ENCODE assay signal across 8 cellular contexts in genomic region chr1:112396668-112397025, GRCh38. TPM values are rescaled to one million over a fixed set of nuclear protein-coding genes. Genes with fewer than 3 reads are reported as not detected.
DNase-seq lines count a peak whose midpoint lies in the region; ATAC-seq and TF ChIP-seq lines count a peak whose summit lies in the region.

No MANE protein-coding gene starts in this region.

- TF ChIP-seq CTCF in BJ (IDR thresholded peaks at IDR 0.05; ENCODE audit: insufficient read depth, low read depth, low read length) (no peak), HL-60 (IDR thresholded peaks at IDR 0.05; ENCODE audit: insufficient read depth, low read length) (no peak), astrocyte of the spinal cord (IDR thresholded peaks at IDR 0.05; ENCODE audit: low read depth, low read length) (no peak), right lobe of liver (IDR thresholded peaks at IDR 0.05) (no peak), upper lobe of left lung (IDR thresholded peaks at IDR 0.05) (no peak)

- H3K4me3 ChIP-seq in BJ (ENCODE audit: low read depth, low read length) = peak overlapping the region; percentile 90
- H3K4me3 ChIP-seq in HL-60 (replicated peaks; ENCODE audit: insufficient read depth, low read length) = peak overlapping the region; percentile 100
- peak overlapping the region; percentile 75 for H3K4me3 ChIP-seq in astrocyte of the spinal cord (ENCODE audit: low read depth, low read length)
- H3K4me3 ChIP-seq in right lobe of liver = peak overlapping the region; percentile 82 to 99 (median 95)
- peak overlapping the region; percentile 75 to 99 (median 90) for H3K4me3 ChIP-seq in upper lobe of left lung

- no peaks in the 10 kb centered on the region for H3K27me3 ChIP-seq in BJ (ENCODE audit: control insufficient read depth, insufficient read depth, low read length)
- peaks cover 13% of the 10 kb centered on the region for H3K27me3 ChIP-seq in HL-60 (ENCODE audit: insufficient read depth, poor library complexity, severe bottlenecking)
- no peaks in the 10 kb centered on the region for H3K27me3 ChIP-seq in right lobe of liver
- H3K27me3 ChIP-seq in upper lobe of left lung = no peaks in the 10 kb centered on the region

- no peaks in the 10 kb centered on the region for H3K9me3 ChIP-seq in right lobe of liver
- no peaks in the 10 kb centered on the region for H3K9me3 ChIP-seq in upper lobe of left lung

- H3K4me1 ChIP-seq in right lobe of liver (peaks cover 0 to 9% (median 2%) of the 10 kb centered on the region in 4 donors), upper lobe of left lung (peaks cover 33 to 62% (median 38%) of the 10 kb centered on the region in 4 donors)

- intact Hi-C loops in right lobe of liver (cut with DNase I) = no loop called here

- CTCF ChIA-PET in BJ (lab: Yijun Ruan, JAX) = interaction anchor here (1.0 to 9.4 kb wide), 5 partner anchors 33 to 313 kb away, joined by 3 to 119 read pairs (median 4); no protein-coding TSS in a partner anchor

- in situ Hi-C loops in astrocyte of the spinal cord (cut with HindIII; ENCODE audit: low sequenced_read_pairs) = no loop called here

- H3K27ac ChIP-seq in HL-60 (replicated peaks) (no peak overlapping the region), right lobe of liver (peak overlapping the region; percentile 75 to 90 (median 77)), upper lobe of left lung (peak overlapping the region; percentile 89 to 92 (median 91))

- ATAC-seq in right lobe of liver (peak in 1 of 4 donors; percentile 1), upper lobe of left lung (ENCODE audit: low FRiP score in 2 of 2) (no peak), GM21447 (IDR thresholded peaks at IDR 0.05; ENCODE audit: unreplicated experiment) (no peak)

- TF ChIP-seq EP300 in upper lobe of left lung (IDR thresholded peaks at IDR 0.05) = no peak

- POLR2A ChIA-PET in BJ (lab: Charles Lee) = no interaction called here

- DNase-seq in BJ (ENCODE audit: low read depth) = no peak
- DNase-seq in HL-60 (ENCODE audit: low read depth in 1 of 2, low spot score in 1 of 2) = no peak
- peak; percentile 41 for DNase-seq in astrocyte of the spinal cord (ENCODE audit: low read depth, low spot score)
- no peak for DNase-seq in right lobe of liver
- no peak for DNase-seq in upper lobe of left lung
- no peak for DNase-seq in MV-4-11 (lab: John Stamatoyannopoulos, UW)
- no peak for DNase-seq in NCI-H1930 (lab: John Stamatoyannopoulos, UW)

- H3K36me3 ChIP-seq in BJ (ENCODE audit: control insufficient read depth, insufficient read depth, low read length) (no peaks in the 10 kb centered on the region), right lobe of liver (no peaks in the 10 kb centered on the region), upper lobe of left lung (no peaks in the 10 kb centered on the region)

- no peak for TF ChIP-seq POLR2A in right lobe of liver (IDR thresholded peaks at IDR 0.05)
- TF ChIP-seq POLR2A in upper lobe of left lung (IDR thresholded peaks at IDR 0.05) = no peak

- whole genome bisulfite sequencing in right lobe of liver (ENCODE audit: insufficient coverage, low coverage, low lambda C conversion rate, missing lambda C conversion rate) = 2% methylated on average over 9 of the region's 9 CpGs
- 0% methylated on average over 9 of the region's 9 CpGs for WGBS in upper lobe of left lung, 2 donors

RNA-seq across cellular contexts. Expression of gene CTTNBP2NL, which starts 0.6 kb away (rescaled TPM):
- 17.2 and 19.8 TPM in 2 replicates for polyA plus RNA-seq in BJ (2011; rRNA removed)
- polyA minus RNA-seq in BJ (2011; rRNA and poly(A)+ RNA removed) = 20.7 and 35.2 TPM in 2 replicates
- total RNA-seq in right lobe of liver (1 to 10 TPM; 3.5 to 8.1 (median 4.8) TPM), upper lobe of left lung (10 to 100 TPM; 33.1 to 95.3 (median 53.7) TPM)
